26 cellular contexts compared by ENCODE assay signal in the genomic region with DNA sequence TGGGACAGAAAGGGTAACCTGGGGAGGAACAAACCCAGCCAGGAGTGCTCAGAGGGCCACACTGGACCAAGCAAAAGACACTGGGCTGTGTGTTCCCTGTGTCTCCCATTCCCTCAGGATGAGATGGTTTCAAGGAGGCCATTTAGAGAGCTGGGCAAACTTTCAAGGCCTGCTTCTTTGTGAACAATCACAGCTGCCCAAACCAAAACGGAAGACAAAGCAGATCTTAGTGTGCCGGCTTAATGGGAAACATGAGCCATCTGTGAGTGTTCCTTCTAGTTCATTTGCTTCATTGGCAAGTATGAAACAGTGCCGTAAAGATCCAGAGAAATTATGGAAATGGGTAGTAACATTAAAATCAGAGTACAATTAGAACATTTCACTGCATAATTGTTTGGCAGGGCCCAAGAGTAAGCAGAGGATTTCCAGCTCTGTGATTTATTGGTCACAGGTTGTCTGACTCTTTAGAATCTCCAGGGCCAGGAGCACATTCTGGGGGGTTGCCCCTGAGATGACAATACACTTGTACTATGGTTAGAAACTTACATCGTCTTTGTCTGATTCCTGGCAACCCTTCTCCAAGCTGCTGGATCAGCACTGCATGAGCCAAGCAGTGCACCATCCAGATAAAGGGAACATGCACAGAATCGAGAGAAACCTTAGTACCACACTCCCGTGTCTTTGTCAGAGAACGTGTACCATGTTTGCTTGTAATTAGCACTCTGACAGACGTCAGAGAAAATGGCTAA.
DNase-seq lines count a peak whose midpoint lies in the region; ATAC-seq and TF ChIP-seq lines count a peak whose summit lies in the region.
"Had no signal": no experiment of that assay in that cellular context is flagged by ENCODE, and none has a peak within 500 bp of the region (broad histone marks: within the 10 kb centered on the region; RNA-seq: fewer than 3 reads in every experiment).

No MANE protein-coding gene starts in this region.

- H3K9me2 ChIP-seq in GM23338 (ENCODE audit: insufficient read depth) = no peaks in the 10 kb centered on the region

- intact Hi-C loops in dorsolateral prefrontal cortex (cut with DNase I) = no loop called here

- no peak overlapping the region for H3K27ac Mint-ChIP-seq in GM23338
- H3K27ac Mint-ChIP-seq in activated T-cell treated with anti-CD3 and anti-CD28 coated beads, Interleukin-2, amount 50 U/mL, for 24 hours = no peak overlapping the region
- H3K27ac Mint-ChIP-seq: activated naive CD8-positive, alpha-beta T cell treated with anti-CD3 and anti-CD28 coated beads, Interleukin-2, amount 10 ng/mL, durations not matched to agents 7 days and 5 days; neural progenitor cell had no signal

- no peaks in the 10 kb centered on the region for H3K4me1 ChIP-seq in GM23338 (ENCODE audit: insufficient read depth)
- H3K4me1 ChIP-seq: body of pancreas, heart left ventricle, neural progenitor cell, upper lobe of left lung had no signal

- H3K4me3 ChIP-seq in dorsolateral prefrontal cortex (no peak overlapping the region), GM23338 (no peak overlapping the region)
- H3K4me3 ChIP-seq: body of pancreas, heart left ventricle, neural progenitor cell, skin epidermis, upper lobe of left lung had no signal

- no peaks in the 10 kb centered on the region for H3K36me3 Mint-ChIP-seq in GM23338 (ENCODE audit: low read depth)
- no peaks in the 10 kb centered on the region for H3K36me3 Mint-ChIP-seq in activated T-cell treated with anti-CD3 and anti-CD28 coated beads, Interleukin-2, amount 50 U/mL, for 24 hours (ENCODE audit: low read depth)
- H3K36me3 Mint-ChIP-seq: activated naive CD8-positive, alpha-beta T cell treated with anti-CD3 and anti-CD28 coated beads, Interleukin-2, amount 10 ng/mL, durations not matched to agents 7 days and 5 days; neural progenitor cell had no signal

- peaks cover 2% of the 10 kb centered on the region for H3K27me3 Mint-ChIP-seq in GM23338 (ENCODE audit: insufficient read depth, low read depth, poor library complexity)
- H3K27me3 Mint-ChIP-seq in activated T-cell treated with anti-CD3 and anti-CD28 coated beads, Interleukin-2, amount 50 U/mL, for 24 hours = no peaks in the 10 kb centered on the region
- H3K27me3 Mint-ChIP-seq: activated naive CD8-positive, alpha-beta T cell treated with anti-CD3 and anti-CD28 coated beads, Interleukin-2, amount 10 ng/mL, durations not matched to agents 7 days and 5 days had no signal

- no peak overlapping the region for H3K4me3 Mint-ChIP-seq in GM23338
- no peak overlapping the region for H3K4me3 Mint-ChIP-seq in activated T-cell treated with anti-CD3 and anti-CD28 coated beads, Interleukin-2, amount 50 U/mL, for 24 hours
- H3K4me3 Mint-ChIP-seq: activated naive CD8-positive, alpha-beta T cell treated with anti-CD3 and anti-CD28 coated beads, Interleukin-2, amount 10 ng/mL, durations not matched to agents 7 days and 5 days; neural progenitor cell had no signal

- H3F3A ChIP-seq in GM23338 (replicated peaks; ENCODE audit: low read depth) = no peaks in the 10 kb centered on the region

- H3K79me2 ChIP-seq in GM23338 (replicated peaks; ENCODE audit: insufficient read depth) = no peaks in the 10 kb centered on the region

- H4K20me1 ChIP-seq in GM23338 (replicated peaks; ENCODE audit: insufficient read depth) = no peaks in the 10 kb centered on the region

- H3K27me3 ChIP-seq in dorsolateral prefrontal cortex = peaks cover 0 to 25% (median 0%) of the 10 kb centered on the region in 45 donors
- no peaks in the 10 kb centered on the region for H3K27me3 ChIP-seq in GM23338 (ENCODE audit: insufficient read depth)
- H3K27me3 ChIP-seq: body of pancreas, neural progenitor cell, upper lobe of left lung had no signal

- no peaks in the 10 kb centered on the region for H3K36me3 ChIP-seq in GM23338 (ENCODE audit: insufficient read depth)
- H3K36me3 ChIP-seq: heart left ventricle, neural progenitor cell, upper lobe of left lung had no signal

- no peak overlapping the region for H3K4me2 ChIP-seq in GM23338
- H3K4me2 ChIP-seq: neural progenitor cell had no signal

- no peaks in the 10 kb centered on the region for H3K9me3 Mint-ChIP-seq in GM23338
- peaks cover 21% of the 10 kb centered on the region for H3K9me3 Mint-ChIP-seq in activated T-cell treated with anti-CD3 and anti-CD28 coated beads, Interleukin-2, amount 50 U/mL, for 24 hours
- H3K9me3 Mint-ChIP-seq: neural progenitor cell had no signal

- ATAC-seq in GM23338 (no peak), GM19452 (IDR thresholded peaks at IDR 0.05; ENCODE audit: unreplicated experiment) (no peak)
- ATAC-seq: body of pancreas, heart left ventricle, left cardiac atrium had no signal

- no peak overlapping the region for H2AFZ ChIP-seq in GM23338
- H2AFZ ChIP-seq: neural progenitor cell had no signal

- TF ChIP-seq CTCF in dorsolateral prefrontal cortex (IDR thresholded peaks at IDR 0.05 in 54 of 56, conservative IDR thresholded peaks at IDR 0.05 in 2 of 56; ENCODE audit: low read depth in 1 of 56, partially characterized antibody in 56 of 56) (no peak), GM23338 (conservative IDR thresholded peaks at IDR 0.05; ENCODE audit: low read depth in 2 of 2) (no peak)

- DNase-seq in NCI-H69 (lab: John Stamatoyannopoulos, UW) (peak; percentile 18), dorsolateral prefrontal cortex (peak in 8 of 10 donors; percentile 20 to 82 (median 46)), midbrain (lab: John Stamatoyannopoulos, UW) (peak; percentile 48), GM23338 (ENCODE audit: low spot score) (no peak)
- no peak for DNase-seq in activated T-cell treated with anti-CD3 and anti-CD28 coated beads, Interleukin-2, amount 50 U/mL, for 24 hours
- DNase-seq: activated CD4-positive, alpha-beta T cell treated with anti-CD3 and anti-CD28 coated beads for 4 hours; activated gamma-delta T cell; activated naive CD8-positive, alpha-beta T cell treated with anti-CD3 and anti-CD28 coated beads, Interleukin-2, amount 10 ng/mL, durations not matched to agents 7 days and 5 days; activated T-cell treated with anti-CD3 and anti-CD28 coated beads, Interleukin-2, amount 50 U/mL, for 1 hour; DMS79; effector CD4-positive, alpha-beta T cell; HCEC 1CT; heart left ventricle; left cardiac atrium; NCI-H1092 treated with DMSO at 0.1 percent for 48 hours; NCI-H2029; NK-92 treated with Interleukin-12 subunit alpha and Interleukin-12 subunit beta, amount 100 ng/mL, for 24 hours; SHP77; upper lobe of left lung had no signal

- H3K27ac ChIP-seq in dorsolateral prefrontal cortex (peak overlapping the region in 54 of 59 donors; percentile 5 to 90 (median 68)), temporal lobe (ENCODE audit: low read depth, low read length) (peak overlapping the region; percentile 33), GM23338 (ENCODE audit: low read depth) (no peak overlapping the region)
- H3K27ac ChIP-seq: body of pancreas, C4-2B, epithelial cell of prostate, heart left ventricle, neural progenitor cell, upper lobe of left lung had no signal

- H3K4me1 Mint-ChIP-seq in GM23338 = peaks cover 17% of the 10 kb centered on the region
- no peaks in the 10 kb centered on the region for H3K4me1 Mint-ChIP-seq in activated T-cell treated with anti-CD3 and anti-CD28 coated beads, Interleukin-2, amount 50 U/mL, for 24 hours (ENCODE audit: low read depth)
- H3K4me1 Mint-ChIP-seq: activated naive CD8-positive, alpha-beta T cell treated with anti-CD3 and anti-CD28 coated beads, Interleukin-2, amount 10 ng/mL, durations not matched to agents 7 days and 5 days; neural progenitor cell had no signal

TF ChIP-seq in GM23338, 12 proteins besides CTCF, POLR2A, EP300 and RAD21 (continues in another document):
- TF ChIP-seq, protein P1, sequence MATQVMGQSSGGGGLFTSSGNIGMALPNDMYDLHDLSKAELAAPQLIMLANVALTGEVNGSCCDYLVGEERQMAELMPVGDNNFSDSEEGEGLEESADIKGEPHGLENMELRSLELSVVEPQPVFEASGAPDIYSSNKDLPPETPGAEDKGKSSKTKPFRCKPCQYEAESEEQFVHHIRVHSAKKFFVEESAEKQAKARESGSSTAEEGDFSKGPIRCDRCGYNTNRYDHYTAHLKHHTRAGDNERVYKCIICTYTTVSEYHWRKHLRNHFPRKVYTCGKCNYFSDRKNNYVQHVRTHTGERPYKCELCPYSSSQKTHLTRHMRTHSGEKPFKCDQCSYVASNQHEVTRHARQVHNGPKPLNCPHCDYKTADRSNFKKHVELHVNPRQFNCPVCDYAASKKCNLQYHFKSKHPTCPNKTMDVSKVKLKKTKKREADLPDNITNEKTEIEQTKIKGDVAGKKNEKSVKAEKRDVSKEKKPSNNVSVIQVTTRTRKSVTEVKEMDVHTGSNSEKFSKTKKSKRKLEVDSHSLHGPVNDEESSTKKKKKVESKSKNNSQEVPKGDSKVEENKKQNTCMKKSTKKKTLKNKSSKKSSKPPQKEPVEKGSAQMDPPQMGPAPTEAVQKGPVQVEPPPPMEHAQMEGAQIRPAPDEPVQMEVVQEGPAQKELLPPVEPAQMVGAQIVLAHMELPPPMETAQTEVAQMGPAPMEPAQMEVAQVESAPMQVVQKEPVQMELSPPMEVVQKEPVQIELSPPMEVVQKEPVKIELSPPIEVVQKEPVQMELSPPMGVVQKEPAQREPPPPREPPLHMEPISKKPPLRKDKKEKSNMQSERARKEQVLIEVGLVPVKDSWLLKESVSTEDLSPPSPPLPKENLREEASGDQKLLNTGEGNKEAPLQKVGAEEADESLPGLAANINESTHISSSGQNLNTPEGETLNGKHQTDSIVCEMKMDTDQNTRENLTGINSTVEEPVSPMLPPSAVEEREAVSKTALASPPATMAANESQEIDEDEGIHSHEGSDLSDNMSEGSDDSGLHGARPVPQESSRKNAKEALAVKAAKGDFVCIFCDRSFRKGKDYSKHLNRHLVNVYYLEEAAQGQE (IDR thresholded peaks at IDR 0.05; ENCODE audit: unreplicated experiment) = no peak
- no peak for TF ChIP-seq EZH2phosphoT487 (IDR thresholded peaks at IDR 0.05; ENCODE audit: unreplicated experiment)

Comparison
In these comparisons a context has a peak if more than half of its experiments do, and no peak if none do; other contexts are left out.
1. DNase-seq: peak in NCI-H69 (single experiment), dorsolateral prefrontal cortex (8 of 10) and midbrain (single experiment); none in GM23338 (single experiment) and activated T-cell treated with anti-CD3 and anti-CD28 coated beads, Interleukin-2, amount 50 U/mL, for 24 hours (single experiment).